19 cellular contexts compared by ENCODE assay signal in the genomic region with DNA sequence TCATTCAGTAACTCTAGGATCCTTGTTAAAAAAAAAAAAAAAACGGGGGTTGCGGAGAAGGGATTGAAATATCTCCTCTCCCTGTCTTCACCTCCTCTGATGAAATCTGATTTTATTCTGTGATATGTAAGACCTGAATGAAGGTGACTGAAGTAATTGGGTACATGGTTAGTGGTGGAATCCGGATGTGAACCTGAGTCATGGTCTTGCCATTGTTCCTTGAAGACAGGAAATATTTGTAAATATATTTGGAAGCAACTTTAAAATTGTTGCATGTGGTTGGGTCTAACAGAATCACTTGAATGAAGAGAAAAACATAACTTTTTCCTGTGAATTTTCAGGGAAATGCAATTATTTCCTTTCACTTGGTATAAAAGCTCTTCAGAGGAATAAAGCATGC. TPM values are rescaled to one million over a fixed set of nuclear protein-coding genes. Genes with fewer than 3 reads are reported as not detected.
DNase-seq lines count a peak whose midpoint lies in the region; ATAC-seq and TF ChIP-seq lines count a peak whose summit lies in the region.
"Had no signal": no experiment of that assay in that cellular context is flagged by ENCODE, and none has a peak within 500 bp of the region (broad histone marks: within the 10 kb centered on the region; RNA-seq: fewer than 3 reads in every experiment).

No MANE protein-coding gene starts in this region.

- H3K9me3 ChIP-seq in BLaER1 treated with 17β-estradiol and CSF1 and Interleukin-3, amounts not matched to agents 10 nM and 100 nM (replicated peaks in 1 of 11): peaks cover 0 to 60% (median 12%) of the 10 kb centered on the region in 11 experiments; a peak in 16 of 22 replicates
- H3K9me3 ChIP-seq in SJSA1 (replicated peaks): 0 out of 2 replicates have a peak, but pooled peaks cover 3% of the 10 kb centered on the region
- H3K9me3 ChIP-seq: HAP-1 had no signal

- H3K9ac ChIP-seq in BLaER1 treated with 17β-estradiol and CSF1 and Interleukin-3, amounts not matched to agents 10 nM and 100 nM: no peak overlapping the region
- H3K9ac ChIP-seq: GM23248 had no signal

- H3K27me3 ChIP-seq in BLaER1 treated with 17β-estradiol and CSF1 and Interleukin-3, amounts not matched to agents 10 nM and 100 nM: no peaks in the 10 kb centered on the region
- H3K27me3 ChIP-seq in HL-60 (ENCODE audit: insufficient read depth, poor library complexity, severe bottlenecking) (no peaks in the 10 kb centered on the region), SJSA1 (replicated peaks) (no peaks in the 10 kb centered on the region), foreskin keratinocyte (no peaks in the 10 kb centered on the region)

- no peak for TF ChIP-seq CTCF in HL-60 (IDR thresholded peaks at IDR 0.05; ENCODE audit: insufficient read depth, low read length)
- TF ChIP-seq CTCF in foreskin keratinocyte (conservative IDR thresholded peaks at IDR 0.05): no peak

- no peak for ATAC-seq in foreskin keratinocyte
- no peak for ATAC-seq in HG03280 (IDR thresholded peaks at IDR 0.05; ENCODE audit: unreplicated experiment)
- ATAC-seq: GM12878, SK-N-SH treated with all-trans-retinoic acid at 6 μM for 48 hours, T-cell had no signal

- no peaks in the 10 kb centered on the region for H4K20me1 ChIP-seq in BLaER1 treated with 17β-estradiol and CSF1 and Interleukin-3, amounts not matched to agents 10 nM and 100 nM

- H3K36me3 ChIP-seq in BLaER1 treated with 17β-estradiol and CSF1 and Interleukin-3, amounts not matched to agents 10 nM and 100 nM: peaks cover 0 to 7% (median 0%) of the 10 kb centered on the region in 11 experiments; a peak in 1 of 22 replicates
- no peaks in the 10 kb centered on the region for H3K36me3 ChIP-seq in SJSA1
- H3K36me3 ChIP-seq: HAP-1 had no signal

- H3K4me3 ChIP-seq in BLaER1 treated with 17β-estradiol and CSF1 and Interleukin-3, amounts not matched to agents 10 nM and 100 nM: no peak overlapping the region
- no peak overlapping the region for H3K4me3 ChIP-seq in HL-60 (replicated peaks; ENCODE audit: insufficient read depth, low read length)
- H3K4me3 ChIP-seq in SJSA1: no peak overlapping the region
- H3K4me3 ChIP-seq: GM12878, GM23248, HAP-1 had no signal

- H3K4me1 ChIP-seq in BLaER1 treated with 17β-estradiol and CSF1 and Interleukin-3, amounts not matched to agents 10 nM and 100 nM: peaks cover 5 to 42% (median 23%) of the 10 kb centered on the region in 10 experiments
- H3K4me1 ChIP-seq in SJSA1 (replicated peaks) (peaks cover 33% of the 10 kb centered on the region), foreskin keratinocyte (peaks cover 24% of the 10 kb centered on the region)

- peak overlapping the region in 7 of 11 experiments; percentile 5 to 71 (median 61); a peak in 12 of 22 replicates for H3K4me2 ChIP-seq in BLaER1 treated with 17β-estradiol and CSF1 and Interleukin-3, amounts not matched to agents 10 nM and 100 nM

- H3K27ac ChIP-seq in BLaER1 treated with 17β-estradiol and CSF1 and Interleukin-3, amounts not matched to agents 10 nM and 100 nM: peak overlapping the region in 6 of 11 experiments; percentile 29 to 65 (median 58); a peak in 9 of 22 replicates
- H3K27ac ChIP-seq in HL-60 (replicated peaks) (peak overlapping the region; percentile 66), SJSA1 (peak overlapping the region; percentile 73), foreskin keratinocyte (peak overlapping the region; percentile 41)
- H3K27ac ChIP-seq: GM23248 had no signal

- DNase-seq in HL-60 (ENCODE audit: low read depth in 1 of 2, low spot score in 1 of 2) (no peak), SJSA1 (ENCODE audit: low read depth in 1 of 2, low spot score in 2 of 2) (peak in 1 of 2 experiments; percentile 36), foreskin keratinocyte (peak; percentile 55 to 74), DMS153 (lab: John Stamatoyannopoulos, UW) (no peak), AG08396 (ENCODE audit: low spot score) (no peak)
- no peak for DNase-seq in activated T-cell treated with anti-CD3 and anti-CD28 coated beads, Interleukin-2, amount 50 U/mL, for 48 hours
- DNase-seq: C1 segment of cervical spinal cord, DMS 273 treated with DMSO at 0.1 percent for 48 hours, GM23248, NCI-H187 treated with DMSO at 0.1 percent for 48 hours, NCI-H345, NCI-H524 treated with DMSO at 0.1 percent for 48 hours, SHP77 treated with DMSO at 0.1 percent for 48 hours, T-cell had no signal

RNA-seq across cellular contexts. Expression of a gene that starts 3.0 kb away (rescaled TPM):
- 0.16 and 1.5 TPM in 2 replicates for total RNA-seq in SJSA1 (2014; rRNA removed; shearing (Covaris generic))
- total RNA-seq in foreskin keratinocyte: 263 and 311 TPM in 2 replicates
- 156 and 231 TPM in 2 replicates for polyA plus RNA-seq in foreskin keratinocyte
- polyA plus RNA-seq: GM23248 had no signal

RNA-seq across cellular contexts. Expression of a gene that starts 22.9 kb away (rescaled TPM):
- total RNA-seq in SJSA1 (2014; rRNA removed; shearing (Covaris generic)): 25.1 and 33.4 TPM in 2 replicates
- total RNA-seq in foreskin keratinocyte: 30.1 and 40.8 TPM in 2 replicates
- 9.2 and 13.4 TPM in 2 replicates for polyA plus RNA-seq in foreskin keratinocyte

RNA-seq across cellular contexts. Expression of a gene that starts 49.3 kb away (rescaled TPM):
- total RNA-seq in SJSA1 (2014; rRNA removed; shearing (Covaris generic)): 4.2 and 4.3 TPM in 2 replicates
- total RNA-seq in foreskin keratinocyte: 84.8 and 98.9 TPM in 2 replicates
- polyA plus RNA-seq in foreskin keratinocyte: 69.6 and 88.5 TPM in 2 replicates

Comparison
In these comparisons a context has a peak if more than half of its experiments do, and no peak if none do; other contexts are left out.
1. DNase-seq: peak in foreskin keratinocyte (2 of 2); none in HL-60 (0 of 2), activated T-cell treated with anti-CD3 and anti-CD28 coated beads, Interleukin-2, amount 50 U/mL, for 48 hours (0 of 2), DMS153 (single experiment) and AG08396 (single experiment).
2. RNA of a gene that starts 3.0 kb away (total RNA-seq): 263 to 311 TPM in foreskin keratinocyte; 0.16 to 1.5 TPM in SJSA1; every median in the first group is over 100 times any median in the second.
3. RNA of a gene that starts 49.3 kb away (total RNA-seq): 84.8 to 98.9 TPM in foreskin keratinocyte; 4.2 to 4.3 TPM in SJSA1; every median in the first group is over 10 times any median in the second.
4. Peak in every context shown above with its lines, with median percentiles within 50 percentile points of each other: H3K27ac ChIP-seq.